Comparison of ENCODE assay signal across 8 cellular contexts in genomic region chr3:126746395-126747177, GRCh38. TPM values are rescaled to one million over a fixed set of nuclear protein-coding genes. Genes with fewer than 3 reads are reported as not detected.
DNase-seq lines count a peak whose midpoint lies in the region; ATAC-seq and TF ChIP-seq lines count a peak whose summit lies in the region.
"Had no signal": no experiment of that assay in that cellular context is flagged by ENCODE, and none has a peak within 500 bp of the region (broad histone marks: within the 10 kb centered on the region; RNA-seq: fewer than 3 reads in every experiment).

No MANE protein-coding gene starts in this region.

- intact Hi-C loops in heart right ventricle (cut with DNase I): loop anchor here in 4 of 10 donors (5.0 to 10.0 kb wide), 4 partner anchors 69 to 798 kb away; no protein-coding TSS in a partner anchor
- intact Hi-C loops in mucosa of descending colon (cut with DNase I, micrococcal nuclease): loop anchor here in 1 of 2 donors (10.0 kb wide), 1 partner anchor 798 kb away; no protein-coding TSS in a partner anchor

- H2AFZ ChIP-seq in smooth muscle cell (ENCODE audit: low read depth): no peak overlapping the region

- no peaks in the 10 kb centered on the region for H4K20me1 ChIP-seq in smooth muscle cell (ENCODE audit: low read depth)

- H3K36me3 ChIP-seq in heart right ventricle: peaks cover 0 to 4% (median 0%) of the 10 kb centered on the region in 9 donors
- H3K36me3 ChIP-seq in smooth muscle cell (ENCODE audit: low read depth): no peaks in the 10 kb centered on the region
- H3K36me3 ChIP-seq in mucosa of descending colon (ENCODE audit: low read depth): no peaks in the 10 kb centered on the region

- TF ChIP-seq CTCF in HFF-Myc (IDR thresholded peaks at IDR 0.05; ENCODE audit: low read depth, low read length, missing control alignments): no peak
- TF ChIP-seq CTCF in heart right ventricle (IDR thresholded peaks at IDR 0.05): peak in 2 of 9 donors; percentile 11 to 21
- TF ChIP-seq CTCF in smooth muscle cell (IDR thresholded peaks at IDR 0.05; ENCODE audit: borderline replicate concordance, insufficient read depth, poor library complexity, severe bottlenecking): peak; percentile 13
- no peak for TF ChIP-seq CTCF in mucosa of descending colon (IDR thresholded peaks at IDR 0.05)

- no peaks in the 10 kb centered on the region for H3F3A ChIP-seq in smooth muscle cell (ENCODE audit: low read depth)

- H3K27ac ChIP-seq in heart right ventricle (peak overlapping the region; percentile 67 to 91 (median 88)), smooth muscle cell (ENCODE audit: low read depth) (no peak overlapping the region)

- H3K9ac ChIP-seq in smooth muscle cell (ENCODE audit: low read depth): no peak overlapping the region

- peak; percentile 10 for DNase-seq in HFF-Myc (ENCODE audit: extremely low read depth, low read depth)
- DNase-seq in SW480 (ENCODE audit: low spot score): peak; percentile 37
- peak; percentile 58 to 75 for DNase-seq in heart right ventricle
- DNase-seq in smooth muscle cell (lab: John Stamatoyannopoulos, UW; ENCODE audit: unreplicated experiment): no peak
- DNase-seq in iPS-NIHi7 (ENCODE audit: extremely low spot score): no peak
- DNase-seq in mucosa of descending colon: no peak
- no peak for DNase-seq in NOMO-1 (lab: John Stamatoyannopoulos, UW; ENCODE audit: unreplicated experiment in 2 of 2)
- DNase-seq: activated B cell treated with CpG ODN at 0.5 μM for 24 hours had no signal

- peak; percentile 86 to 93 (median 91) for ATAC-seq in heart right ventricle
- ATAC-seq in mucosa of descending colon: no peak

- H3K4me2 ChIP-seq in smooth muscle cell: peak overlapping the region; percentile 10

- WGBS in heart right ventricle, 2 donors: 33 to 54% methylated on average over 18 of the region's 18 CpGs
- 67% methylated on average over 18 of the region's 18 CpGs for WGBS in smooth muscle cell (ENCODE audit: low lambda C conversion rate)

- no peaks in the 10 kb centered on the region for H3K27me3 ChIP-seq in heart right ventricle
- H3K27me3 ChIP-seq in smooth muscle cell (ENCODE audit: low read depth): no peaks in the 10 kb centered on the region

- H3K79me2 ChIP-seq in smooth muscle cell (ENCODE audit: low read depth): no peaks in the 10 kb centered on the region

- H3K4me1 ChIP-seq in heart right ventricle (peaks cover 0 to 49% (median 17%) of the 10 kb centered on the region in 9 donors), smooth muscle cell (ENCODE audit: low read depth) (no peaks in the 10 kb centered on the region), mucosa of descending colon (ENCODE audit: low read depth) (peaks cover 4% of the 10 kb centered on the region)

- no peak overlapping the region for H3K4me3 ChIP-seq in HFF-Myc (replicated peaks; ENCODE audit: low read depth, low read length)
- H3K4me3 ChIP-seq in heart right ventricle: peak overlapping the region in 4 of 10 donors; percentile 2 to 20 (median 8)
- no peak overlapping the region for H3K4me3 ChIP-seq in smooth muscle cell
- no peak overlapping the region for H3K4me3 ChIP-seq in mucosa of descending colon

- H3K9me3 ChIP-seq in heart right ventricle: no peaks in the 10 kb centered on the region
- H3K9me3 ChIP-seq in smooth muscle cell (replicated peaks; ENCODE audit: low read depth): no peaks in the 10 kb centered on the region
- H3K9me3 ChIP-seq in mucosa of descending colon: no peaks in the 10 kb centered on the region

RNA-seq across cellular contexts. Expression of gene CHCHD6, which starts 42.5 kb away (rescaled TPM):
- total RNA-seq in heart right ventricle (10 to 100 TPM in 6 of 10 donors, 1 to 10 TPM in 4; 5.2 to 15.8 (median 10.2) TPM), smooth muscle cell (6.7 and 8.9 TPM in 2 replicates), mucosa of descending colon (1 to 10 TPM; 5.9 to 9.8 (median 6.5) TPM)
- polyA plus RNA-seq in heart right ventricle (10 to 100 TPM in 1 of 2 donors, 1 to 10 TPM in 1; 9.9 to 27.0 TPM), smooth muscle cell (24.3 and 27.2 TPM in 2 replicates)

Comparison
In these comparisons a context has a peak if more than half of its experiments do, and no peak if none do; other contexts are left out.
1. DNase-seq: peak in HFF-Myc (single experiment), SW480 (single experiment) and heart right ventricle (2 of 2); none in smooth muscle cell (single experiment), iPS-NIHi7 (single experiment), mucosa of descending colon (0 of 3) and NOMO-1 (0 of 2).